1 cellular context compared by ENCODE assay signal in the genomic region with DNA sequence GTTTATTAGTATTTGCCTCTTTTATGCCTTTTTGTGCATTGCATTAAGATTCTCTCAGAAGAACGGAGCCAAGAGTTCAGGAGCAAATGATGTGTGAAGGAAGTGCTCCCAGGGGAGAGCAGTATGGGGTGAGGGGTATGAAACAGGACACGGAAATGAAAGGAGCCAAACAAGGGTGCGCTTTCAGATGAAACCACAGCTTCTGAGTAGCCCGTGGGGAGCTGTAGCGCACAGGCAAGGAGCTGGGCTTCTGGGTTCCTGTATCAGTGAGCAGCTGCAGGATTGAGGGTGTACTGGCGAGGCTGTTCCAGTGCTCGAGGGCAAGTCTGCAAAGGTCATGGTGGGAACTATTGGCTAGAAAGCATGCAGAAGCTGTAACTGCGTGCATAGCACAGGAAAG.
TF ChIP-seq lines count a peak whose summit lies in the region.

No MANE protein-coding gene starts in this region.

TF ChIP-seq in GM23338, 12 proteins besides CTCF, POLR2A, EP300 and RAD21 (continued from another document):
- TF ChIP-seq, protein P1, sequence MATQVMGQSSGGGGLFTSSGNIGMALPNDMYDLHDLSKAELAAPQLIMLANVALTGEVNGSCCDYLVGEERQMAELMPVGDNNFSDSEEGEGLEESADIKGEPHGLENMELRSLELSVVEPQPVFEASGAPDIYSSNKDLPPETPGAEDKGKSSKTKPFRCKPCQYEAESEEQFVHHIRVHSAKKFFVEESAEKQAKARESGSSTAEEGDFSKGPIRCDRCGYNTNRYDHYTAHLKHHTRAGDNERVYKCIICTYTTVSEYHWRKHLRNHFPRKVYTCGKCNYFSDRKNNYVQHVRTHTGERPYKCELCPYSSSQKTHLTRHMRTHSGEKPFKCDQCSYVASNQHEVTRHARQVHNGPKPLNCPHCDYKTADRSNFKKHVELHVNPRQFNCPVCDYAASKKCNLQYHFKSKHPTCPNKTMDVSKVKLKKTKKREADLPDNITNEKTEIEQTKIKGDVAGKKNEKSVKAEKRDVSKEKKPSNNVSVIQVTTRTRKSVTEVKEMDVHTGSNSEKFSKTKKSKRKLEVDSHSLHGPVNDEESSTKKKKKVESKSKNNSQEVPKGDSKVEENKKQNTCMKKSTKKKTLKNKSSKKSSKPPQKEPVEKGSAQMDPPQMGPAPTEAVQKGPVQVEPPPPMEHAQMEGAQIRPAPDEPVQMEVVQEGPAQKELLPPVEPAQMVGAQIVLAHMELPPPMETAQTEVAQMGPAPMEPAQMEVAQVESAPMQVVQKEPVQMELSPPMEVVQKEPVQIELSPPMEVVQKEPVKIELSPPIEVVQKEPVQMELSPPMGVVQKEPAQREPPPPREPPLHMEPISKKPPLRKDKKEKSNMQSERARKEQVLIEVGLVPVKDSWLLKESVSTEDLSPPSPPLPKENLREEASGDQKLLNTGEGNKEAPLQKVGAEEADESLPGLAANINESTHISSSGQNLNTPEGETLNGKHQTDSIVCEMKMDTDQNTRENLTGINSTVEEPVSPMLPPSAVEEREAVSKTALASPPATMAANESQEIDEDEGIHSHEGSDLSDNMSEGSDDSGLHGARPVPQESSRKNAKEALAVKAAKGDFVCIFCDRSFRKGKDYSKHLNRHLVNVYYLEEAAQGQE (IDR thresholded peaks at IDR 0.05; ENCODE audit: unreplicated experiment), result no peak
- TF ChIP-seq CREB1 (CRISPR knock-in tag; IDR thresholded peaks at IDR 0.05; ENCODE audit: low read depth), result no peak
- no peak for TF ChIP-seq JUNB (IDR thresholded peaks at IDR 0.05; ENCODE audit: unreplicated experiment)
- no peak for TF ChIP-seq EZH2 (IDR thresholded peaks at IDR 0.05; ENCODE audit: low read depth, unreplicated experiment)
- no peak for TF ChIP-seq ZNF114 (CRISPR knock-in tag; IDR thresholded peaks at IDR 0.05)
TF ChIP-seq in GM23338: peak in this region for 0.
